In the genomic region with DNA sequence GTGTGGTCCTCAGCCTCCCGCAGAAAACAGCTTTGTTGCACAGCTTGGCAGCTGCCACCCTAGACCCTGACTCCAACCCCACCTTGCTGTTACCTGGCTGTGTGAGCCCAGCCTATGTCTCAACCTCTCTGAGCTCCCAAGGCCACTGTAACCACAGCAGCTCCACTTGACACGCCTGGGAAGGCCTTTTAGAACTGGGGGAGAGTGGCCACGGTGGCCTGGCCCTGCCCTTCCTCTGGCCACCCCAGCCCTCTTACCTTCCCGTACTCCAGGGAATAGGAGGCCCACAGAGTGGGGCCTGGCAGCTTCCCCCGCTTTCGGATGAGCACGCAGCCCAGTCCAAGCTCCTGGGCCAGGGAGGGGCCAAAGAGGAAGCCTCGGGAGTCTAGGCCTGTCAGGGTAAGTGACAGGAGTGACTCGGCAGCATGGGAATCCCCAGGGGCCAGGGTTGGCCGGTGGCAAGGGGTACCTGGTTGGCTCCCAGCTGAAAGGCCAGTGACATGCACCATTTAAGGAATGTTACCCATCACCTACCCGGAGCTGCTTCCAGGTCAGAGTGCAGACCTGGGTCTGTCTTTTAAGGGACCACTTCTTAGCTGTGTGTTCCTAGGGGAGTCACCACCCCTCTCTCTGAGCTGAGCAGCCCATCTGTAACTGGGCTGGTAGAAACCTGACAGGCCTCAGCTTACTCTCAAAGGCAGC, we compare ENCODE assay signal across 8 cellular contexts. TPM values are rescaled to one million over a fixed set of nuclear protein-coding genes. Genes with fewer than 3 reads are reported as not detected.
DNase-seq lines count a peak whose midpoint lies in the region; ATAC-seq and TF ChIP-seq lines count a peak whose summit lies in the region.

No MANE protein-coding gene starts in this region.

- TF ChIP-seq CTCF in AG09309 (IDR thresholded peaks at IDR 0.05; ENCODE audit: control insufficient read depth, insufficient read depth, low read depth, low read length, missing control alignments) (no peak), HFFc6 (IDR thresholded peaks at IDR 0.05) (no peak)

- H3K9me3 Mint-ChIP-seq in HFFc6 = no peaks in the 10 kb centered on the region
- no peaks in the 10 kb centered on the region for H3K9me3 Mint-ChIP-seq in stimulated activated memory B cell treated with anti-CD40 and anti-IgM and Interleukin-4, amounts not matched to agents 10 μg/mL and 1 μg/mL and 100 μg/mL, for 72 hours

- DNase-seq in AG09309 (ENCODE audit: low read depth) (no peak), HFFc6 (no peak), ureter (ENCODE audit: low spot score) (no peak)
- peak; percentile 82 for DNase-seq in activated CD8-positive, alpha-beta memory T cell treated with anti-CD3 and anti-CD28 coated beads, Interleukin-2, amount 50 U/mL, for 48 hours

- peak overlapping the region; percentile 62 for H3K4me3 ChIP-seq in AG09309 (ENCODE audit: control insufficient read depth, low read depth, low read length)
- H3K4me3 ChIP-seq in iPS-11a (ENCODE audit: low read depth, low read length) = peak overlapping the region; percentile 74

- peaks cover 20% of the 10 kb centered on the region for H3K4me1 Mint-ChIP-seq in HFFc6 (ENCODE audit: low read depth)
- peaks cover 38% of the 10 kb centered on the region for H3K4me1 Mint-ChIP-seq in stimulated activated memory B cell treated with anti-CD40 and anti-IgM and Interleukin-4, amounts not matched to agents 10 μg/mL and 1 μg/mL and 100 μg/mL, for 72 hours

- H3K27ac Mint-ChIP-seq in HFFc6 = peak overlapping the region; percentile 87
- peak overlapping the region; percentile 95 for H3K27ac Mint-ChIP-seq in stimulated activated memory B cell treated with anti-CD40 and anti-IgM and Interleukin-4, amounts not matched to agents 10 μg/mL and 1 μg/mL and 100 μg/mL, for 72 hours

- H3K4me3 Mint-ChIP-seq in HFFc6 = peak overlapping the region; percentile 88
- peak overlapping the region; percentile 95 for H3K4me3 Mint-ChIP-seq in stimulated activated memory B cell treated with anti-CD40 and anti-IgM and Interleukin-4, amounts not matched to agents 10 μg/mL and 1 μg/mL and 100 μg/mL, for 72 hours

- no peaks in the 10 kb centered on the region; the same call in 1 of the 2 replicates for H3K36me3 Mint-ChIP-seq in HFFc6 (ENCODE audit: low read depth)
- peaks cover 9% of the 10 kb centered on the region for H3K36me3 Mint-ChIP-seq in stimulated activated memory B cell treated with anti-CD40 and anti-IgM and Interleukin-4, amounts not matched to agents 10 μg/mL and 1 μg/mL and 100 μg/mL, for 72 hours

- no peak for ATAC-seq in stimulated activated memory B cell treated with anti-CD40 and anti-IgM and Interleukin-4, amounts not matched to agents 10 μg/mL and 1 μg/mL and 100 μg/mL, for 72 hours
- ATAC-seq in HG02588 (IDR thresholded peaks at IDR 0.05; ENCODE audit: unreplicated experiment) (no peak), HG03025 (IDR thresholded peaks at IDR 0.05; ENCODE audit: low FRiP score, unreplicated experiment) (no peak)

- H3K27me3 Mint-ChIP-seq in HFFc6 (ENCODE audit: insufficient read depth) = peaks cover 7% of the 10 kb centered on the region
- H3K27me3 Mint-ChIP-seq in stimulated activated memory B cell treated with anti-CD40 and anti-IgM and Interleukin-4, amounts not matched to agents 10 μg/mL and 1 μg/mL and 100 μg/mL, for 72 hours = no peaks in the 10 kb centered on the region

RNA-seq across cellular contexts. Expression of a gene that starts 1.4 kb away (rescaled TPM):
- total RNA-seq in HFFc6 (2021; fragmentation: NEBNext Ultra II Directional; extraction: Animal tissue kit (Norgen Biotek cat#: 25700)) = 100 to 1,000 TPM; 123 to 163 (median 130) TPM
- total RNA-seq in ureter = 152 TPM

RNA-seq across cellular contexts. Expression of a gene that starts 6.7 kb away (rescaled TPM):
- total RNA-seq in HFFc6 (2021; fragmentation: NEBNext Ultra II Directional; extraction: Animal tissue kit (Norgen Biotek cat#: 25700)) = 10 to 100 TPM; 13.3 to 28.2 (median 22.2) TPM
- 2.1 TPM for total RNA-seq in ureter

RNA-seq across cellular contexts. Expression of a gene that starts 25.3 kb away (rescaled TPM):
- 100 to 1,000 TPM; 238 to 293 (median 264) TPM for total RNA-seq in HFFc6 (2021; fragmentation: NEBNext Ultra II Directional; extraction: Animal tissue kit (Norgen Biotek cat#: 25700))
- 144 TPM for total RNA-seq in ureter

RNA-seq across cellular contexts. Expression of a gene that starts 46.4 kb away (rescaled TPM):
- total RNA-seq in HFFc6 (2021; fragmentation: NEBNext Ultra II Directional; extraction: Animal tissue kit (Norgen Biotek cat#: 25700)) = 10 to 100 TPM; 16.6 to 20.7 (median 18.2) TPM
- 44.4 TPM for total RNA-seq in ureter

RNA-seq across cellular contexts. Expression of a gene that starts 46.6 kb away (rescaled TPM):
- total RNA-seq in HFFc6 (2021; fragmentation: NEBNext Ultra II Directional; extraction: Animal tissue kit (Norgen Biotek cat#: 25700)) = 10 to 100 TPM; 58.0 to 75.9 (median 65.6) TPM
- 55.3 TPM for total RNA-seq in ureter
